8 cellular contexts compared by ENCODE assay signal in genomic region chr20:31707994-31708744, GRCh38. TPM values are rescaled to one million over a fixed set of nuclear protein-coding genes. Genes with fewer than 3 reads are reported as not detected.
DNase-seq lines count a peak whose midpoint lies in the region; ATAC-seq and TF ChIP-seq lines count a peak whose summit lies in the region.

No MANE protein-coding gene starts in this region.

- H3K9me3 Mint-ChIP-seq in activated CD8-positive, alpha-beta T cell treated with anti-CD3 and anti-CD28 coated beads, Interleukin-2, amount 10 ng/mL, durations not matched to agents 7 days and 5 days (ENCODE audit: insufficient read depth) = no peaks in the 10 kb centered on the region

- H3K27ac ChIP-seq in lower lobe of right lung (peak overlapping the region; percentile 74), ovary (no peak overlapping the region)

- ATAC-seq in activated CD8-positive, alpha-beta T cell treated with anti-CD3 and anti-CD28 coated beads, Interleukin-2, amount 10 ng/mL, durations not matched to agents 7 days and 5 days = no peak
- ATAC-seq in lower lobe of right lung (no peak), GM18909 (IDR thresholded peaks at IDR 0.05; ENCODE audit: poor library complexity, unreplicated experiment) (no peak)

- no peaks in the 10 kb centered on the region for H3K9me3 ChIP-seq in lower lobe of right lung
- H3K9me3 ChIP-seq in ovary = no peaks in the 10 kb centered on the region

- POLR2A ChIA-PET in activated CD8-positive, alpha-beta T cell treated with anti-CD3 and anti-CD28 coated beads, Interleukin-2, amount 10 ng/mL, durations not matched to agents 7 days and 5 days (lab: Charles Lee) = no interaction called here

- peaks cover 52% of the 10 kb centered on the region for H3K36me3 ChIP-seq in lower lobe of right lung
- H3K36me3 ChIP-seq in ovary = no peaks in the 10 kb centered on the region

- 49 to 64% (median 64%) methylated on average over 2 of the region's 2 CpGs for WGBS in ovary, 3 donors

- peak overlapping the region; percentile 63 for H3K27ac Mint-ChIP-seq in activated CD8-positive, alpha-beta T cell treated with anti-CD3 and anti-CD28 coated beads, Interleukin-2, amount 10 ng/mL, durations not matched to agents 7 days and 5 days

- H3K27me3 Mint-ChIP-seq in activated CD8-positive, alpha-beta T cell treated with anti-CD3 and anti-CD28 coated beads, Interleukin-2, amount 10 ng/mL, durations not matched to agents 7 days and 5 days (ENCODE audit: low read depth) = no peaks in the 10 kb centered on the region

- CTCF ChIA-PET in activated CD8-positive, alpha-beta T cell treated with anti-CD3 and anti-CD28 coated beads, Interleukin-2, amount 10 ng/mL, durations not matched to agents 7 days and 5 days (lab: Charles Lee) = interaction anchor here (0.8 to 4.3 kb wide), 3 partner anchors 11 to 16 kb away, joined by 3 to 21 read pairs (median 4); no protein-coding TSS in a partner anchor

- H3K4me3 ChIP-seq in lower lobe of right lung = no peak overlapping the region
- no peak overlapping the region for H3K4me3 ChIP-seq in ovary

- H3K4me1 ChIP-seq in lower lobe of right lung (peaks cover 92% of the 10 kb centered on the region), ovary (ENCODE audit: insufficient read depth) (peaks cover 12% of the 10 kb centered on the region)

- H3K36me3 Mint-ChIP-seq in activated CD8-positive, alpha-beta T cell treated with anti-CD3 and anti-CD28 coated beads, Interleukin-2, amount 10 ng/mL, durations not matched to agents 7 days and 5 days (ENCODE audit: low read depth) = peaks cover 70% of the 10 kb centered on the region

- intact Hi-C loops in lower lobe of right lung (cut with DNase I) (no loop called here), ovary (cut with DNase I) (no loop called here)

- no peak overlapping the region for H3K4me3 Mint-ChIP-seq in activated CD8-positive, alpha-beta T cell treated with anti-CD3 and anti-CD28 coated beads, Interleukin-2, amount 10 ng/mL, durations not matched to agents 7 days and 5 days

- no peak for TF ChIP-seq POLR2A in ovary (IDR thresholded peaks at IDR 0.05)

- TF ChIP-seq CTCF in lower lobe of right lung (IDR thresholded peaks at IDR 0.05) = no peak
- no peak for TF ChIP-seq CTCF in ovary (IDR thresholded peaks at IDR 0.05)

- H3K27me3 ChIP-seq in lower lobe of right lung (ENCODE audit: low read depth) = no peaks in the 10 kb centered on the region
- H3K27me3 ChIP-seq in ovary = no peaks in the 10 kb centered on the region

- DNase-seq in COLO668 (lab: John Stamatoyannopoulos, UW; ENCODE audit: unreplicated experiment) (peak; percentile 96), NCI-H146 treated with DMSO at 0.1 percent for 48 hours (lab: John Stamatoyannopoulos, UW; ENCODE audit: unreplicated experiment) (peak; percentile 99), lower lobe of right lung (peak; percentile 54), ovary (no peak), NCI-H1048 (lab: John Stamatoyannopoulos, UW) (no peak)
- DNase-seq in activated CD8-positive, alpha-beta T cell treated with anti-CD3 and anti-CD28 coated beads, Interleukin-2, amount 10 ng/mL, durations not matched to agents 7 days and 5 days = no peak
- no peak for DNase-seq in activated CD4-positive, CD25-positive, alpha-beta regulatory T cell (lab: John Stamatoyannopoulos, UW)

- TF ChIP-seq EP300 in ovary (IDR thresholded peaks at IDR 0.05) = no peak

- H3K4me1 Mint-ChIP-seq in activated CD8-positive, alpha-beta T cell treated with anti-CD3 and anti-CD28 coated beads, Interleukin-2, amount 10 ng/mL, durations not matched to agents 7 days and 5 days (ENCODE audit: low read depth) = peaks cover 67% of the 10 kb centered on the region

RNA-seq across cellular contexts. Expression of gene BCL2L1, which starts 14.5 kb away (rescaled TPM):
- 10 to 100 TPM; 71.4 to 73.0 TPM for total RNA-seq in activated CD8-positive, alpha-beta T cell treated with anti-CD3 and anti-CD28 coated beads, Interleukin-2, amount 10 ng/mL, durations not matched to agents 7 days and 5 days
- total RNA-seq in lower lobe of right lung (126 TPM), ovary (10 to 100 TPM; 21.7 to 65.1 (median 40.4) TPM)
- polyA plus RNA-seq in ovary = 10 to 100 TPM; 31.6 to 35.6 TPM

RNA-seq across cellular contexts. Expression of gene TPX2, which starts 30.9 kb away (rescaled TPM):
- total RNA-seq in activated CD8-positive, alpha-beta T cell treated with anti-CD3 and anti-CD28 coated beads, Interleukin-2, amount 10 ng/mL, durations not matched to agents 7 days and 5 days = 100 to 1,000 TPM; 172 to 174 TPM
- total RNA-seq in lower lobe of right lung (1.9 TPM), ovary (1 to 10 TPM in 2 of 7 donors, under 1 TPM in 5; 0.10 to 1.6 (median 0.47) TPM)
- polyA plus RNA-seq in ovary = 1 to 10 TPM in 1 of 2 donors, under 1 TPM in 1; 0.91 to 5.2 TPM

Comparison
In these comparisons a context has a peak if more than half of its experiments do, and no peak if none do; other contexts are left out.
1. DNase-seq: peak in COLO668 (single experiment), NCI-H146 treated with DMSO at 0.1 percent for 48 hours (single experiment) and lower lobe of right lung (single experiment); none in activated CD8-positive, alpha-beta T cell treated with anti-CD3 and anti-CD28 coated beads, Interleukin-2, amount 10 ng/mL, durations not matched to agents 7 days and 5 days (single experiment), activated CD4-positive, CD25-positive, alpha-beta regulatory T cell (0 of 4), ovary (0 of 5) and NCI-H1048 (single experiment).
2. RNA of gene TPX2, which starts 30.9 kb away (total RNA-seq): 172 to 174 TPM in activated CD8-positive, alpha-beta T cell treated with anti-CD3 and anti-CD28 coated beads, Interleukin-2, amount 10 ng/mL, durations not matched to agents 7 days and 5 days; 1.9 TPM in lower lobe of right lung (single experiment) and 0.10 to 1.6 TPM in ovary; every median in the first group is over 10 times any median in the second.